In the genomic region with DNA sequence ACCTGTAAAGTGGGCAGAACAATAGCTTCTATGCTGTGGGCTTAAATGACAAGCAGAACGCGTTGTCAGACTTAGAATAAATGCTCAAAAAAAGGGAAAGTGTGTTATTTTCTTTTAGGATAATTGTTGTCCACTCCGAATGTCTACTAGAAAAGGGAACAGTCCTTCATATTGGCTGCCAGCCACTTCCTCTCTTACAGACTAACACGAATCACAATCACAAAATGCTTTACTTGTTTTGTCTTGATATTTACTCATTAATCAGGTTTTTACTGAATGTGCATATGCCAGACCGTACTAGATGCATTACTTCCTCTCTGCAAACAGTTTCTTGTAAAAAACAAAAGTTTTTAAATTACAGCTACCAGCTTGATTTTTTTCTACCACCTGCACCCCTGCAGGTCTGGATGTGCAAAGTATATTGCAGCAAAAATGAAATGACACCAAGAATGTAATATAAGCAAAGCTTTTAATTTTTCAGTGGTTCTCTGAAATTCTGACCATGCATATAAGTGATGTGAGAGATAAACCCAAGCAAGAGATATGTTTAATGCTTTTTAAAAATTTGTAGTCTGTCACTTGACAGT, we compare ENCODE assay signal across 8 cellular contexts. TPM values are rescaled to one million over a fixed set of nuclear protein-coding genes. Genes with fewer than 3 reads are reported as not detected.
DNase-seq lines count a peak whose midpoint lies in the region; ATAC-seq, FAIRE-seq and TF ChIP-seq lines count a peak whose summit lies in the region.

No MANE protein-coding gene starts in this region.

- no peaks in the 10 kb centered on the region for H3K27me3 Mint-ChIP-seq in activated naive CD8-positive, alpha-beta T cell

- intact Hi-C loops in cardiac septum (cut with DNase I) (loop anchor here (5.0 kb wide), 1 partner anchor 36 kb away; a partner anchor contains a TSS), HepG2 (cut with micrococcal nuclease; ENCODE audit: unreplicated experiment) (loop anchor here (1.0 to 10.0 kb wide), 3 partner anchors 37 to 82 kb away; a partner anchor contains a TSS)

- ATAC-seq in HepG2 = no peak
- ATAC-seq in upper lobe of left lung (ENCODE audit: low FRiP score in 2 of 2) = no peak
- no peak for ATAC-seq in HG03432 (IDR thresholded peaks at IDR 0.05; ENCODE audit: unreplicated experiment)
- no peak for ATAC-seq in HG03039 (IDR thresholded peaks at IDR 0.05; ENCODE audit: unreplicated experiment)

- CTCF ChIA-PET in HepG2 (lab: Yijun Ruan, JAX; ENCODE audit: low intra/inter-chr PET ratio, low total read pairs) = interaction anchor here (1.1 kb wide), 1 partner anchor 36 kb away, joined by 6 read pairs; a partner anchor contains a TSS

- peak overlapping the region; percentile 94 for H3K9ac ChIP-seq in HepG2 (ENCODE audit: insufficient read depth, low read depth, low read length)

- FAIRE-seq in HepG2 (lab: Jason Lieb, UNC) = no peak

- BruUV-seq in HepG2 (replicated peaks; lab: Mats Ljungman, UMichigan) = TSS peak; percentile 67

- H3K9me3 Mint-ChIP-seq in activated naive CD8-positive, alpha-beta T cell (ENCODE audit: low read depth) = no peaks in the 10 kb centered on the region

- H3K4me3 Mint-ChIP-seq in activated naive CD8-positive, alpha-beta T cell = peak overlapping the region; percentile 95

- peak overlapping the region; percentile 72 for H3K4me2 ChIP-seq in HepG2 (ENCODE audit: low read depth, low read length)

- H3K9me3 ChIP-seq in right atrium auricular region = no peaks in the 10 kb centered on the region
- H3K9me3 ChIP-seq in HepG2 (ENCODE audit: low read length) = no peaks in the 10 kb centered on the region
- no peaks in the 10 kb centered on the region for H3K9me3 ChIP-seq in upper lobe of left lung

- no peak for DNase-seq in right atrium auricular region (ENCODE audit: low spot score)
- no peak for DNase-seq in cardiac septum (ENCODE audit: low spot score)
- DNase-seq in HepG2 (ENCODE audit: low spot score) = no peak
- DNase-seq in upper lobe of left lung = no peak
- DNase-seq in amygdala (lab: John Stamatoyannopoulos, UW) = no peak

- no peak for TF ChIP-seq POLR2A in HepG2 (IDR thresholded peaks at IDR 0.05; ENCODE audit: insufficient read depth in 1 of 2, low read depth in 2 of 2, low read length in 2 of 2)
- no peak for TF ChIP-seq POLR2A in upper lobe of left lung (IDR thresholded peaks at IDR 0.05)

- H3K27ac Mint-ChIP-seq in activated naive CD8-positive, alpha-beta T cell = peak overlapping the region; percentile 91

- no peaks in the 10 kb centered on the region for H4K20me1 ChIP-seq in HepG2 (ENCODE audit: insufficient read depth, low read length)

- peaks cover 0 to 23% of the 10 kb centered on the region in 2 donors for H3K4me1 ChIP-seq in right atrium auricular region
- peaks cover 28% of the 10 kb centered on the region for H3K4me1 ChIP-seq in HepG2 (ENCODE audit: insufficient read depth, low read length)
- H3K4me1 ChIP-seq in upper lobe of left lung = peaks cover 9 to 14% (median 14%) of the 10 kb centered on the region in 4 donors

- TF ChIP-seq EP300 in HepG2 (IDR thresholded peaks at IDR 0.05; ENCODE audit: low read depth in 2 of 2, low read length in 2 of 2) = no peak
- no peak for TF ChIP-seq EP300 in HepG2 (CRISPR knock-in tag; IDR thresholded peaks at IDR 0.05; ENCODE audit: borderline replicate concordance)
- no peak for TF ChIP-seq EP300 in upper lobe of left lung (IDR thresholded peaks at IDR 0.05)

- H3K27ac ChIP-seq in right atrium auricular region (peak overlapping the region; percentile 97), HepG2 (ENCODE audit: extremely low read length, insufficient read depth, low read length) (peak overlapping the region; percentile 89), upper lobe of left lung (peak overlapping the region; percentile 86 to 90 (median 88))

- peaks cover 35% of the 10 kb centered on the region for H3K4me1 Mint-ChIP-seq in activated naive CD8-positive, alpha-beta T cell (ENCODE audit: low read depth)

- H3K36me3 Mint-ChIP-seq in activated naive CD8-positive, alpha-beta T cell = no peaks in the 10 kb centered on the region

- TF ChIP-seq CTCF in right atrium auricular region (IDR thresholded peaks at IDR 0.05) (no peak), HepG2 (CRISPR knock-in tag; IDR thresholded peaks at IDR 0.05) (no peak), upper lobe of left lung (IDR thresholded peaks at IDR 0.05) (no peak)

- POLR2A ChIA-PET in HepG2 (lab: Yijun Ruan, JAX) = interaction anchor here (1.1 to 2.3 kb wide), 14 partner anchors 9 to 87 kb away, joined by 3 to 41 read pairs (median 8); a partner anchor contains a TSS

- 2% methylated on average over 5 of the region's 5 CpGs for WGBS in HepG2 (ENCODE audit: low lambda C conversion rate)
- 0 to 4% methylated on average over 5 of the region's 5 CpGs for WGBS in upper lobe of left lung, 2 donors

- H3K79me2 ChIP-seq in HepG2 (ENCODE audit: insufficient read depth, low read length) = peaks cover 48% of the 10 kb centered on the region

- H3K4me3 ChIP-seq in right atrium auricular region = peak overlapping the region; percentile 93 to 98
- peak overlapping the region; percentile 86 to 95 (median 95) for H3K4me3 ChIP-seq in HepG2 (replicated peaks in 1 of 3; ENCODE audit: insufficient read depth in 1 of 3, low read depth in 2 of 3, low read length in 3 of 3)
- peak overlapping the region; percentile 87 to 96 (median 92) for H3K4me3 ChIP-seq in upper lobe of left lung

- in situ Hi-C loops in HepG2 (cut with HindIII; ENCODE audit: extremely low pct_ligation_motif_present, low pct_unique_long_range_greater_than_20kb) = no loop called here

- H3K36me3 ChIP-seq in right atrium auricular region = no peaks in the 10 kb centered on the region
- H3K36me3 ChIP-seq in HepG2 (replicated peaks in 1 of 2; ENCODE audit: control insufficient read depth in 1 of 2, insufficient read depth in 2 of 2, low read length in 2 of 2) = peaks cover 1 to 4% of the 10 kb centered on the region in 2 experiments; a peak in 3 of 5 replicates
- H3K36me3 ChIP-seq in upper lobe of left lung = peaks cover 0 to 5% (median 0%) of the 10 kb centered on the region in 4 donors

- H3K27me3 ChIP-seq in right atrium auricular region (no peaks in the 10 kb centered on the region), HepG2 (ENCODE audit: control insufficient read depth in 1 of 2, insufficient read depth in 2 of 2, low read length in 2 of 2) (no peaks in the 10 kb centered on the region; a peak in 1 of 5 replicates), upper lobe of left lung (no peaks in the 10 kb centered on the region)

- H2AFZ ChIP-seq in HepG2 (ENCODE audit: low read length) = no peak overlapping the region

- TF ChIP-seq RAD21 in HepG2 (CRISPR knock-in tag; IDR thresholded peaks at IDR 0.05) = no peak

RNA-seq across cellular contexts. Expression of a gene that starts 0.8 kb away (rescaled TPM):
- 10 to 100 TPM; 15.2 to 41.0 TPM for total RNA-seq in right atrium auricular region
- 11.4 TPM for total RNA-seq in cardiac septum
- total RNA-seq in HepG2 (2016; rRNA removed; fragmentation: Illumina TruSeq; extraction: Trizol) = 28.7 and 30.4 TPM in 2 replicates
- 5.2 and 6.7 TPM in 2 replicates for total RNA-seq in HepG2 (2016; cell fraction: cytosol; rRNA removed; fragmentation: Illumina TruSeq; extraction: Trizol; ENCODE audit: low read depth)
- 29.9 and 33.4 TPM in 2 replicates for total RNA-seq in HepG2 (2016; cell fraction: insoluble cytoplasmic fraction; rRNA removed; fragmentation: Illumina TruSeq; extraction: Trizol)
- total RNA-seq in HepG2 (2016; cell fraction: membrane; rRNA removed; fragmentation: Illumina TruSeq; extraction: Trizol) = 8.6 and 10.5 TPM in 2 replicates
- total RNA-seq in HepG2 (2016; cell fraction: nucleus; rRNA removed; fragmentation: Illumina TruSeq; extraction: Trizol) = 35.4 and 36.9 TPM in 2 replicates
- polyA plus RNA-seq in HepG2 (2011; rRNA removed) = 25.8 and 26.2 TPM in 2 replicates
- 18.8 and 19.6 TPM in 2 replicates for polyA plus RNA-seq in HepG2 (2011; cell fraction: cytosol; rRNA removed)
- 58.1 and 67.7 TPM in 2 replicates for polyA plus RNA-seq in HepG2 (2011; cell fraction: nucleus; rRNA removed)
- polyA plus RNA-seq in HepG2 (2012) = 11.8 and 14.5 TPM in 2 replicates
- 1.6 and 1.8 TPM in 2 replicates for polyA plus RNA-seq in HepG2 (2016; cell fraction: cytosol; fragmentation: Illumina TruSeq; extraction: Trizol; ENCODE audit: low read depth)
- 24.2 and 25.5 TPM in 2 replicates for polyA plus RNA-seq in HepG2 (2016; cell fraction: insoluble cytoplasmic fraction; fragmentation: Illumina TruSeq; extraction: Trizol; ENCODE audit: low read depth)
- 4.9 TPM in 2 replicates for polyA plus RNA-seq in HepG2 (2016; cell fraction: membrane; fragmentation: Illumina TruSeq; extraction: Trizol; ENCODE audit: low read depth)
- polyA plus RNA-seq in HepG2 (2016; cell fraction: nucleus; fragmentation: Illumina TruSeq; extraction: Trizol; ENCODE audit: insufficient read depth, low read depth) = 45.4 and 47.2 TPM in 2 replicates
- polyA minus RNA-seq in HepG2 (2011; rRNA and poly(A)+ RNA removed; ENCODE audit: low replicate concordance) = 25.6 and 28.7 TPM in 2 replicates
- polyA minus RNA-seq in HepG2 (2011; cell fraction: cytosol; rRNA and poly(A)+ RNA removed) = 10.4 and 11.8 TPM in 2 replicates
- polyA minus RNA-seq in HepG2 (2011; cell fraction: nucleus; rRNA and poly(A)+ RNA removed) = 46.6 and 48.2 TPM in 2 replicates
- total RNA-seq in upper lobe of left lung = 10 to 100 TPM in 4 of 6 donors, 1 to 10 TPM in 2; 9.6 to 40.9 (median 12.0) TPM

RNA-seq across cellular contexts. Expression of a gene that starts 36.8 kb away (rescaled TPM):
- 1 to 10 TPM; 1.1 to 2.2 TPM for total RNA-seq in right atrium auricular region
- total RNA-seq in cardiac septum = 0.62 TPM
- total RNA-seq in HepG2 (2016; rRNA removed; fragmentation: Illumina TruSeq; extraction: Trizol) = 64.0 and 76.5 TPM in 2 replicates
- 7.7 and 8.1 TPM in 2 replicates for total RNA-seq in HepG2 (2016; cell fraction: cytosol; rRNA removed; fragmentation: Illumina TruSeq; extraction: Trizol; ENCODE audit: low read depth)
- total RNA-seq in HepG2 (2016; cell fraction: insoluble cytoplasmic fraction; rRNA removed; fragmentation: Illumina TruSeq; extraction: Trizol) = 64.0 and 71.6 TPM in 2 replicates
- 21.2 and 23.0 TPM in 2 replicates for total RNA-seq in HepG2 (2016; cell fraction: membrane; rRNA removed; fragmentation: Illumina TruSeq; extraction: Trizol)
- total RNA-seq in HepG2 (2016; cell fraction: nucleus; rRNA removed; fragmentation: Illumina TruSeq; extraction: Trizol) = 31.3 and 37.7 TPM in 2 replicates
- 26.7 and 51.4 TPM in 2 replicates for polyA plus RNA-seq in HepG2 (2011; rRNA removed)
- polyA plus RNA-seq in HepG2 (2011; cell fraction: cytosol; rRNA removed) = 28.2 and 38.6 TPM in 2 replicates
- polyA plus RNA-seq in HepG2 (2011; cell fraction: nucleus; rRNA removed) = 23.7 and 42.3 TPM in 2 replicates
- polyA plus RNA-seq in HepG2 (2012) = 13.4 and 27.1 TPM in 2 replicates
- 3.9 and 4.0 TPM in 2 replicates for polyA plus RNA-seq in HepG2 (2016; cell fraction: cytosol; fragmentation: Illumina TruSeq; extraction: Trizol; ENCODE audit: low read depth)
- 80.4 and 80.8 TPM in 2 replicates for polyA plus RNA-seq in HepG2 (2016; cell fraction: insoluble cytoplasmic fraction; fragmentation: Illumina TruSeq; extraction: Trizol; ENCODE audit: low read depth)
- polyA plus RNA-seq in HepG2 (2016; cell fraction: membrane; fragmentation: Illumina TruSeq; extraction: Trizol; ENCODE audit: low read depth) = 11.5 and 12.2 TPM in 2 replicates
- polyA plus RNA-seq in HepG2 (2016; cell fraction: nucleus; fragmentation: Illumina TruSeq; extraction: Trizol; ENCODE audit: insufficient read depth, low read depth) = 61.5 and 62.0 TPM in 2 replicates
- 42.3 and 93.4 TPM in 2 replicates for polyA minus RNA-seq in HepG2 (2011; rRNA and poly(A)+ RNA removed; ENCODE audit: low replicate concordance)
- 16.7 and 27.9 TPM in 2 replicates for polyA minus RNA-seq in HepG2 (2011; cell fraction: cytosol; rRNA and poly(A)+ RNA removed)
- polyA minus RNA-seq in HepG2 (2011; cell fraction: nucleus; rRNA and poly(A)+ RNA removed) = 19.5 and 32.3 TPM in 2 replicates
- 1 to 10 TPM; 1.0 to 4.8 (median 3.0) TPM for total RNA-seq in upper lobe of left lung
